ENCODE assay signal across 7 cellular contexts in the genomic region with DNA sequence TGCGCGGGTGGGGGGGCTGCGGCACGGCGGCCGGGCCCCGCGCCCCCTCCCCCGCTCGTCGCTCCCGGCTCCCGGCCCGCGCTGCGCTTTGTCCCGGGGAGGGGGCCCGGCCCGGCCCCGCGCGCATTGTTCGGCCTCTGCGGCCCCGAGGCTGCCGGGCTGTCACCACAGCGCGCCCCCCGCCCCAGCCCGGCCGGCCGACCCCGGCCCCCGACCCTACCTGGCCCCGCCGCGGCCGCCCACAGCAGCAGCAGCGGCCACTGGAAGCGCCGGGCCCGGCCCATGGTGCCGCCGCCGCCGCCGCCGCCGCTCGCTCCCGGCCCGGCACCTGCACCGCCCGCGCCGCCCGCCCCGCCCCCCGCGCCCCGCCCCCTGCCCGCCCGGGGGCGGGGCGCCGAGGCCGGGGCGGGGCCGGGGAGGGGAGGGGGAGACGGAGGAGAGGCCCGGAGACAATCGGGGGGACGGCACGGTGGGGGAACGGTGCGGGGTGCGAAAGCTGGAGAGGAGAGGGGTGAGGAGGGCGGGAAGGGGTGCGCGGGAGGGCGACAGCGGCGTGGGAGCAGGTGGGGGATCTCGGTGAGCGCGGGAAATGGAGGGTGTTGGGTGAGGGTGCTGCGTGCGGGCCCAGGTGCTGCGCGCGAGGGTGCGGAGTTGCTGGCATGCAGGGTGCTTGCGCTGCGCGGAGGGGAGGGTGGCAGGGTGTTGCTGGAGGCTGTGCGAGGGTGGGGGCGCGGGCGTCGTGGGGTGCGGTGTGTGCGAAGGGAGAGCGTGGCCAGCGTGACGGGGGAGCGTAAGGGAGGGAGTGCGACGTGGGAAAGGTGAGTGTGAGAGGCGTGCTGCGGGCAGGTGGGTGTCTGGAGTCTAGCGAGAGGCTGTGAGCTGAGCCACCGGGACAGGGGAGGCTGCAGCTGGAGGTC. TPM values are rescaled to one million over a fixed set of nuclear protein-coding genes. Genes with fewer than 3 reads are reported as not detected.
DNase-seq lines count a peak whose midpoint lies in the region; ATAC-seq and TF ChIP-seq lines count a peak whose summit lies in the region.

A gene with protein sequence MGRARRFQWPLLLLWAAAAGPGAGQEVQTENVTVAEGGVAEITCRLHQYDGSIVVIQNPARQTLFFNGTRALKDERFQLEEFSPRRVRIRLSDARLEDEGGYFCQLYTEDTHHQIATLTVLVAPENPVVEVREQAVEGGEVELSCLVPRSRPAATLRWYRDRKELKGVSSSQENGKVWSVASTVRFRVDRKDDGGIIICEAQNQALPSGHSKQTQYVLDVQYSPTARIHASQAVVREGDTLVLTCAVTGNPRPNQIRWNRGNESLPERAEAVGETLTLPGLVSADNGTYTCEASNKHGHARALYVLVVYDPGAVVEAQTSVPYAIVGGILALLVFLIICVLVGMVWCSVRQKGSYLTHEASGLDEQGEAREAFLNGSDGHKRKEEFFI (minus strand): TSS at position 344 of the 917 bp plus-strand sequence. CDS start 60 bp downstream, at position 284.

- H3K27me3 ChIP-seq in HCT116 (ENCODE audit: insufficient read depth, low read length), result peaks cover 7% of the 10 kb centered on the region; the same call in 1 of the 2 replicates
- H3K27me3 ChIP-seq in SU-DHL-6 (ENCODE audit: low read length), result no peaks in the 10 kb centered on the region
- no peaks in the 10 kb centered on the region for H3K27me3 ChIP-seq in ascending aorta
- H3K27me3 ChIP-seq in iPS DF 6.9 (ENCODE audit: control insufficient read depth, insufficient read depth, low read length), result peaks cover 9% of the 10 kb centered on the region

- WGBS in iPS DF 6.9 (ENCODE audit: insufficient coverage, insufficient read length), result no CpG with 5 or more reads among the region's 112 CpGs

- CTCF ChIA-PET in HCT116 (lab: Charles Lee), result no interaction called here

- peaks cover 14 to 35% of the 10 kb centered on the region in 2 experiments for H3K4me1 ChIP-seq in HCT116 (ENCODE audit: control insufficient read depth in 1 of 2, insufficient read depth in 2 of 2, low read length in 2 of 2)
- peaks cover 0 to 7% of the 10 kb centered on the region in 2 donors for H3K4me1 ChIP-seq in ascending aorta
- H3K4me1 ChIP-seq in iPS DF 6.9 (ENCODE audit: control insufficient read depth, insufficient read depth, low read length), result peaks cover 3% of the 10 kb centered on the region

- H3K79me2 ChIP-seq in HCT116 (ENCODE audit: insufficient read depth, low read length) (no peaks in the 10 kb centered on the region), SU-DHL-6 (ENCODE audit: insufficient read depth, low read length) (no peaks in the 10 kb centered on the region)

- DNase-seq in HCT116 (ENCODE audit: low read depth, low spot score) (no peak), ascending aorta (ENCODE audit: low spot score in 2 of 2) (no peak), iPS DF 6.9 (ENCODE audit: low read depth, low spot score) (no peak), skeletal muscle cell (ENCODE audit: low read depth) (no peak)

- H3K36me3 ChIP-seq in HCT116 (ENCODE audit: control insufficient read depth in 1 of 2, insufficient read depth in 2 of 2, low read length in 2 of 2) (no peaks in the 10 kb centered on the region), SU-DHL-6 (ENCODE audit: low read length) (no peaks in the 10 kb centered on the region), ascending aorta (no peaks in the 10 kb centered on the region), iPS DF 6.9 (ENCODE audit: control insufficient read depth, insufficient read depth, low read length) (no peaks in the 10 kb centered on the region)

- ATAC-seq in HCT116 (peak; percentile 84), GM18907 (IDR thresholded peaks at IDR 0.05; ENCODE audit: unreplicated experiment) (no peak), GM19035 (IDR thresholded peaks at IDR 0.05; ENCODE audit: unreplicated experiment) (no peak)

- POLR2A ChIA-PET in HCT116 (lab: Charles Lee), result no interaction called here

- TF ChIP-seq CTCF in HCT116 (IDR thresholded peaks at IDR 0.05 in 2 of 3, conservative IDR thresholded peaks at IDR 0.05 in 1 of 3; ENCODE audit: borderline replicate concordance in 1 of 3, insufficient read depth in 1 of 3, low read depth in 2 of 3, low read length in 2 of 3) (no peak), SU-DHL-6 (IDR thresholded peaks at IDR 0.05; ENCODE audit: insufficient read depth, low read length, poor library complexity, severe bottlenecking) (no peak), ascending aorta (IDR thresholded peaks at IDR 0.05) (no peak)

- no peak for TF ChIP-seq RAD21 in HCT116 (IDR thresholded peaks at IDR 0.05; ENCODE audit: low read depth)

- H4K20me1 ChIP-seq in HCT116 (ENCODE audit: insufficient read depth) (no peaks in the 10 kb centered on the region), SU-DHL-6 (ENCODE audit: low read depth, low read length) (no peaks in the 10 kb centered on the region)

- H3K4me2 ChIP-seq in HCT116 (ENCODE audit: low read length) (peak within 1 kb of the TSS; percentile 84), SU-DHL-6 (ENCODE audit: low read depth, low read length, poor library complexity, severe bottlenecking) (peak within 1 kb of the TSS; percentile 35)

- H3F3A ChIP-seq in SU-DHL-6 (ENCODE audit: insufficient read depth), result no peaks in the 10 kb centered on the region

- intact Hi-C loops in HCT116 (cut with micrococcal nuclease) (no loop called here), ascending aorta (cut with DNase I) (no loop called here)

- H3K9me3 ChIP-seq in HCT116 (ENCODE audit: control insufficient read depth in 1 of 2, insufficient read depth in 1 of 2, low read depth in 1 of 2, low read length in 2 of 2), result no peaks in the 10 kb centered on the region
- H3K9me3 ChIP-seq in SU-DHL-6 (ENCODE audit: insufficient read depth, low read length), result no peaks in the 10 kb centered on the region
- H3K9me3 ChIP-seq in ascending aorta, result no peaks in the 10 kb centered on the region
- H3K9me3 ChIP-seq in iPS DF 6.9 (ENCODE audit: control insufficient read depth, insufficient read depth, low read length), result no peaks in the 10 kb centered on the region

- no peaks in the 10 kb centered on the region for H3K9me2 ChIP-seq in HCT116 (ENCODE audit: insufficient read depth)
- no peaks in the 10 kb centered on the region for H3K9me2 ChIP-seq in SU-DHL-6 (replicated peaks; ENCODE audit: insufficient read depth, low read length)

- H3K27ac ChIP-seq in HCT116 (ENCODE audit: low read depth, low read length) (peak within 1 kb of the TSS; percentile 40; the same call in 1 of the 2 replicates), SU-DHL-6 (ENCODE audit: low read depth, low read length) (no peak within 1 kb of the TSS), ascending aorta (no peak within 1 kb of the TSS), iPS DF 6.9 (ENCODE audit: low read length) (no peak within 1 kb of the TSS)

- BruUV-seq in HCT116 (replicated peaks; lab: Mats Ljungman, UMichigan), result no TSS peak

- H3K4me3 ChIP-seq in HCT116 (replicated peaks in 1 of 2; ENCODE audit: low read depth in 1 of 2, low read length in 2 of 2) (peak within 1 kb of the TSS; percentile 49 to 62), SU-DHL-6 (ENCODE audit: insufficient read depth, low read length, poor library complexity, severe bottlenecking) (peak within 1 kb of the TSS; percentile 37), ascending aorta (peak within 1 kb of the TSS; percentile 63 to 77), iPS DF 6.9 (ENCODE audit: low read length) (peak within 1 kb of the TSS; percentile 74), skeletal muscle cell (ENCODE audit: low read depth, low read length) (peak within 1 kb of the TSS; percentile 50)

- RAD21 ChIA-PET in HCT116 (lab: Charles Lee; ENCODE audit: low non-redundant PET in 1 of 2, low total read pairs in 2 of 2, uncharacterized antibody in 2 of 2, unreplicated experiment in 2 of 2), result no interaction called here

- no peak within 1 kb of the TSS for H2AFZ ChIP-seq in HCT116 (ENCODE audit: low read depth, low read length, poor library complexity, severe bottlenecking)
- no peak within 1 kb of the TSS for H2AFZ ChIP-seq in SU-DHL-6 (ENCODE audit: low read depth, low read length, severe bottlenecking)

- peak within 1 kb of the TSS; percentile 53 for H3K9ac ChIP-seq in HCT116 (ENCODE audit: low read length)
- peak within 1 kb of the TSS; percentile 18; the same call in 1 of the 2 replicates for H3K9ac ChIP-seq in SU-DHL-6 (ENCODE audit: low read length)

- TF ChIP-seq POLR2A in HCT116 (IDR thresholded peaks at IDR 0.05; ENCODE audit: borderline replicate concordance, extremely low read depth, insufficient read depth, insufficient read length), result no peak

TF ChIP-seq in HCT116, 20 proteins besides CTCF, POLR2A, EP300 and RAD21:
- TF ChIP-seq, protein P1, sequence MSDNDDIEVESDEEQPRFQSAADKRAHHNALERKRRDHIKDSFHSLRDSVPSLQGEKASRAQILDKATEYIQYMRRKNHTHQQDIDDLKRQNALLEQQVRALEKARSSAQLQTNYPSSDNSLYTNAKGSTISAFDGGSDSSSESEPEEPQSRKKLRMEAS (IDR thresholded peaks at IDR 0.05), result peak; percentile 42; the same call in 1 of the 2 replicates
- 0 out of 2 replicates have a peak, but pooled peaks have one; percentile 34 for TF ChIP-seq ZFX (IDR thresholded peaks at IDR 0.05)
- no peak for TF ChIP-seq FOSL1 (IDR thresholded peaks at IDR 0.05; ENCODE audit: low read depth)
- no peak for TF ChIP-seq YY1 (IDR thresholded peaks at IDR 0.05; ENCODE audit: extremely low read depth, insufficient replicate concordance, low read depth, low read length)
- TF ChIP-seq CEBPB (IDR thresholded peaks at IDR 0.05; ENCODE audit: low read depth), result no peak

RNA-seq across cellular contexts. Expression of the gene that starts here (rescaled TPM):
- total RNA-seq in HCT116 (2021; ENCODE audit: unreplicated experiment), result 28.7 TPM
- 33.7 and 34.8 TPM in 2 replicates for polyA plus RNA-seq in HCT116 (2012)
- 3.5 TPM for total RNA-seq in ascending aorta
